Comparison of ENCODE assay signal across 8 cellular contexts in genomic region chr4:8201341-8201781, GRCh38.
DNase-seq lines count a peak whose midpoint lies in the region; ATAC-seq, FAIRE-seq and TF ChIP-seq lines count a peak whose summit lies in the region.

No MANE protein-coding gene starts in this region.

- CTCF ChIA-PET in HEK293 (lab: Yijun Ruan, JAX), result interaction anchor here (0.6 to 0.9 kb wide), 3 partner anchors 25 to 179 kb away, joined by 3 to 5 read pairs (median 3); no protein-coding TSS in a partner anchor

- H3K36me3 ChIP-seq in HEK293 (ENCODE audit: control insufficient read depth in 2 of 2, insufficient read depth in 1 of 2, low read length in 2 of 2) (no peaks in the 10 kb centered on the region), RWPE2 (ENCODE audit: low read depth) (peaks cover 57% of the 10 kb centered on the region)

- DNase-seq in RWPE2 (ENCODE audit: low spot score), result no peak
- DNase-seq in stimulated activated CD4-positive, alpha-beta T cell treated with anti-CD3 and anti-CD28 coated beads, Interleukin-4, amount 100 ng/mL, for 24 hours, result peak; percentile 51
- DNase-seq in AG08396 (ENCODE audit: low spot score), result no peak
- DNase-seq in DMS153 (lab: John Stamatoyannopoulos, UW), result no peak
- DNase-seq in RCC 7860 (ENCODE audit: low spot score), result no peak

- TF ChIP-seq CTCF in HEK293 (tag by site-specific recombination; IDR thresholded peaks at IDR 0.05) (no peak), RWPE2 (IDR thresholded peaks at IDR 0.05; ENCODE audit: poor library complexity, severe bottlenecking) (no peak)

- FAIRE-seq in RCC 7860 (lab: Jason Lieb, UNC), result no peak

- peaks cover 3% of the 10 kb centered on the region for H3K27me3 Mint-ChIP-seq in dendritic cell treated with granulocyte-macrophage colony-stimulating factor and Interleukin-4, amounts not matched to agents 40 ng/mL and 50 ng/mL, for 4 days

- H3K4me3 ChIP-seq in GM08714 (ENCODE audit: low read length) (peak overlapping the region; percentile 83; the same call in 1 of the 2 replicates), HEK293 (ENCODE audit: low read depth, low read length) (no peak overlapping the region), RWPE2 (ENCODE audit: severe bottlenecking) (peak overlapping the region; percentile 79)

- POLR2A ChIA-PET in HEK293 (lab: Yijun Ruan, JAX), result interaction anchor here (0.5 kb wide), 1 partner anchor 175 kb away, joined by 4 read pairs; no protein-coding TSS in a partner anchor

- peak overlapping the region; percentile 94 for H3K4me3 Mint-ChIP-seq in dendritic cell treated with granulocyte-macrophage colony-stimulating factor and Interleukin-4, amounts not matched to agents 40 ng/mL and 50 ng/mL, for 4 days

- intact Hi-C loops in dendritic cell treated with granulocyte-macrophage colony-stimulating factor and Interleukin-4, amounts not matched to agents 40 ng/mL and 50 ng/mL, for 4 days (cut with micrococcal nuclease), result no loop called here

- no peaks in the 10 kb centered on the region for H3K4me1 ChIP-seq in HEK293 (ENCODE audit: control insufficient read depth, insufficient read depth, low read length)
- H3K4me1 ChIP-seq in RWPE2 (ENCODE audit: insufficient read depth, poor library complexity, severe bottlenecking), result peaks cover 43% of the 10 kb centered on the region

- no peaks in the 10 kb centered on the region for H3K9me3 Mint-ChIP-seq in dendritic cell treated with granulocyte-macrophage colony-stimulating factor and Interleukin-4, amounts not matched to agents 40 ng/mL and 50 ng/mL, for 4 days

- no peak for ATAC-seq in RWPE2 (ENCODE audit: low read depth)

- peak overlapping the region; percentile 92 for H3K27ac Mint-ChIP-seq in dendritic cell treated with granulocyte-macrophage colony-stimulating factor and Interleukin-4, amounts not matched to agents 40 ng/mL and 50 ng/mL, for 4 days

- H3K27ac ChIP-seq in HEK293 (ENCODE audit: extremely low read depth, low read depth, low read length) (no peak overlapping the region), RWPE2 (ENCODE audit: poor library complexity, severe bottlenecking) (peak overlapping the region; percentile 88)

- H3K9me3 ChIP-seq in HEK293 (ENCODE audit: control insufficient read depth, insufficient read depth, low read depth, low read length), result no peaks in the 10 kb centered on the region
- no peaks in the 10 kb centered on the region for H3K9me3 ChIP-seq in RWPE2 (ENCODE audit: severe bottlenecking)

- H3K4me1 Mint-ChIP-seq in dendritic cell treated with granulocyte-macrophage colony-stimulating factor and Interleukin-4, amounts not matched to agents 40 ng/mL and 50 ng/mL, for 4 days (ENCODE audit: low read depth), result peaks cover 90% of the 10 kb centered on the region

- no peaks in the 10 kb centered on the region for H3K27me3 ChIP-seq in RWPE2 (ENCODE audit: insufficient read depth, poor library complexity, severe bottlenecking)

- peaks cover 71% of the 10 kb centered on the region for H3K36me3 Mint-ChIP-seq in dendritic cell treated with granulocyte-macrophage colony-stimulating factor and Interleukin-4, amounts not matched to agents 40 ng/mL and 50 ng/mL, for 4 days (ENCODE audit: low read depth)

TF ChIP-seq in HEK293, 187 proteins besides CTCF, POLR2A, EP300 and RAD21:
- TF ChIP-seq ZNF600 (tag by site-specific recombination; IDR thresholded peaks at IDR 0.05) (no peak), ZIC2 (tag by site-specific recombination; IDR thresholded peaks at IDR 0.05) (peak; percentile 34; the same call in 1 of the 2 replicates)
